Comparison of ENCODE assay signal across 8 cellular contexts in genomic region chr6:12911387-12911960, GRCh38.
DNase-seq lines count a peak whose midpoint lies in the region; ATAC-seq and TF ChIP-seq lines count a peak whose summit lies in the region.
"Had no signal": no experiment of that assay in that cellular context is flagged by ENCODE, and none has a peak within 500 bp of the region (broad histone marks: within the 10 kb centered on the region; RNA-seq: fewer than 3 reads in every experiment).

No MANE protein-coding gene starts in this region.

- intact Hi-C loops in adrenal gland (cut with DNase I) = loop anchor here (5.0 to 10.0 kb wide), 2 partner anchors 421 to 633 kb away; no protein-coding TSS in a partner anchor
- intact Hi-C loops in ovary (cut with DNase I) = loop anchor here in 2 of 4 donors (2.0 to 10.0 kb wide), 2 partner anchors 419 to 423 kb away; no protein-coding TSS in a partner anchor

- no peak overlapping the region for H3K27ac ChIP-seq in adrenal gland
- H3K27ac ChIP-seq in ovary = no peak overlapping the region
- H3K27ac ChIP-seq: neutrophil had no signal

- no peaks in the 10 kb centered on the region for H3K27me3 ChIP-seq in adrenal gland
- H3K27me3 ChIP-seq in ovary = no peaks in the 10 kb centered on the region
- H3K27me3 ChIP-seq: neutrophil had no signal

- POLR2A ChIA-PET in GM10248 (lab: Yijun Ruan, JAX) = no interaction called here

- TF ChIP-seq CTCF in GM10248 (IDR thresholded peaks at IDR 0.05; ENCODE audit: control extremely low read depth, extremely low read depth, low read depth, missing control alignments) (peak; percentile 53), adrenal gland (IDR thresholded peaks at IDR 0.05) (peak; percentile 24 to 68 (median 59)), ovary (IDR thresholded peaks at IDR 0.05) (peak in 1 of 3 donors; percentile 31)

- ATAC-seq in left lobe of liver = peak; percentile 90

- TF ChIP-seq EP300 in ovary (IDR thresholded peaks at IDR 0.05) = no peak

- CTCF ChIA-PET in GM10248 (lab: Yijun Ruan, JAX) = interaction anchor here (0.7 to 3.8 kb wide), 15 partner anchors 9 to 704 kb away, joined by 3 to 18 read pairs (median 4); partner anchors contain the start of gene NOL7

- no peak for DNase-seq in GM10248 (ENCODE audit: extremely low spot score)
- DNase-seq in NCI-H1105 (lab: John Stamatoyannopoulos, UW) = peak; percentile 7
- no peak for DNase-seq in adrenal gland
- DNase-seq in left lobe of liver (ENCODE audit: low spot score) = no peak
- no peak for DNase-seq in ovary
- DNase-seq in islet precursor cell = no peak
- DNase-seq in AG08396 (ENCODE audit: low spot score) = no peak

- no peaks in the 10 kb centered on the region for H3K36me3 ChIP-seq in adrenal gland (replicated peaks in 1 of 2)
- H3K36me3 ChIP-seq in ovary = no peaks in the 10 kb centered on the region
- H3K36me3 ChIP-seq: neutrophil had no signal

- TF ChIP-seq POLR2A in adrenal gland (IDR thresholded peaks at IDR 0.05) = no peak
- no peak for TF ChIP-seq POLR2A in ovary (IDR thresholded peaks at IDR 0.05)

- 8 to 22% (median 17%) methylated on average over 2 of the region's 2 CpGs for WGBS in adrenal gland, 4 donors
- 3 to 10% (median 5%) methylated on average over 2 of the region's 2 CpGs for WGBS in ovary, 3 donors

- H3K4me3 ChIP-seq in adrenal gland (no peak overlapping the region), ovary (no peak overlapping the region)

- H3K9me3 ChIP-seq in adrenal gland (replicated peaks in 1 of 3) = no peaks in the 10 kb centered on the region
- no peaks in the 10 kb centered on the region for H3K9me3 ChIP-seq in ovary
- H3K9me3 ChIP-seq: neutrophil had no signal

- H3K4me1 ChIP-seq in adrenal gland (replicated peaks in 1 of 2) = no peaks in the 10 kb centered on the region
- H3K4me1 ChIP-seq in ovary (ENCODE audit: insufficient read depth) = no peaks in the 10 kb centered on the region
